12 cellular contexts compared by ENCODE assay signal in the genomic region with DNA sequence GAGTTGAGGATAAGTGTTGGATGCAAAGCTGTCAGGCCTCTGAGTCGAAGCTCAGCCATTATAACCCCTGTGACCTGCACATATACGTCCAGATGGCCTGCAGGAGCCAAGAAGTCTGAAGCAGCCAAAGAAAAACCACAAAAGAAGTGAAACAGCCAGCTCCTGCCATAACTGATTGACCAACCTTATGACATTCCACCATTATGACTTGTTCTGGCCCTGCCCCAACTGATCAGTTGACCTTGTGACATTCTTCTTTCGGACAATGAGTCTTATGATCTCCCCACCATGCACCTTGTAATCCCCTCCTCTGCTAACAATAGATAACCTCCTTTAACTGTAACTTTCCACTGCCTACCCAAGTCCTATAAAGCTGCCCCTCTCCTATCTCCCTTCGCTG.
DNase-seq lines count a peak whose midpoint lies in the region; ATAC-seq, FAIRE-seq and TF ChIP-seq lines count a peak whose summit lies in the region.
"Had no signal": no experiment of that assay in that cellular context is flagged by ENCODE, and none has a peak within 500 bp of the region (broad histone marks: within the 10 kb centered on the region; RNA-seq: fewer than 3 reads in every experiment).

No MANE protein-coding gene starts in this region.

- no peak for TF ChIP-seq CTCF in GM10248 (IDR thresholded peaks at IDR 0.05; ENCODE audit: control extremely low read depth, extremely low read depth, low read depth, missing control alignments)

- FAIRE-seq in TTC549 (lab: Jason Lieb, UNC): peak; percentile 100
- FAIRE-seq: urothelium cell line had no signal

- POLR2A ChIA-PET in GM10248 (lab: Yijun Ruan, JAX): no interaction called here

- CTCF ChIA-PET in GM10248 (lab: Yijun Ruan, JAX): interaction anchor here (1.7 to 7.3 kb wide), 2 partner anchors 11 to 13 kb away, joined by 10 to 45 read pairs; no protein-coding TSS in a partner anchor

- in situ Hi-C loops in Caki2 (cut with HindIII; ENCODE audit: low pct_unique_long_range_greater_than_20kb, low sequenced_read_pairs): no loop called here

- peak; percentile 53 for ATAC-seq in HG03354 (IDR thresholded peaks at IDR 0.05; ENCODE audit: poor library complexity, severe bottlenecking, unreplicated experiment)
- ATAC-seq in HG03139 (IDR thresholded peaks at IDR 0.05; ENCODE audit: unreplicated experiment): no peak
- no peak for ATAC-seq in GM21737 (IDR thresholded peaks at IDR 0.05; ENCODE audit: unreplicated experiment)
- ATAC-seq: activated T-cell treated with anti-CD3 and anti-CD28 coated beads, Interleukin-2, amount 50 U/mL, for 4 hours had no signal

- DNase-seq in Caki2 (ENCODE audit: low read depth) (peak; percentile 82), islet precursor cell (peak; percentile 76), GM10248 (ENCODE audit: extremely low spot score) (no peak)
- DNase-seq in activated naive CD4-positive, alpha-beta T cell treated with anti-CD3 and anti-CD28 coated beads, Interleukin-2, amount 50 U/mL, for 16 hours: no peak
- DNase-seq: activated T-cell treated with anti-CD3 and anti-CD28 coated beads, Interleukin-2, amount 50 U/mL, for 4 hours; ovary; T-helper 1 cell had no signal

Comparison
In these comparisons a context has a peak if more than half of its experiments do, and no peak if none do; other contexts are left out.
1. DNase-seq: peak in Caki2 (single experiment) and islet precursor cell (single experiment); none in GM10248 (single experiment) and activated naive CD4-positive, alpha-beta T cell treated with anti-CD3 and anti-CD28 coated beads, Interleukin-2, amount 50 U/mL, for 16 hours (single experiment).